ENCODE assay signal across 21 cellular contexts in the genomic region with DNA sequence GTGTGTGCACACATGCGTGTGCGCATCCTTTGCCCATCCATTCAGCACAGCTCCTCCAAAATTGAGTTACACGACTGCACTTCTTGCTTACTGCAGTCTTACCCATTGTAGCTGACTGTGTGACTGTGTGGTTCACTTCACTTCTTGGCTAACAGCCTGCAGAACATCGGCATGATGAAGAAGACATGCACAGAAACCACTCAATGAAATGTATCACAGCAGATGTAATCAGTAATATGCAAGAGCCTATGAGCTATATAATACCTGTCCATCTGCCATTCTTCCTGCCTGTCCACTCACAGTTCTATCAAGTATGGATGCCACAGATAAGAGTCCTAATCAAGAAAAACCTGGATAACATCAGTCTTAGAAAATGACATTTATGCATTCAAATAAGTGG.
"Had no signal": no experiment of that assay in that cellular context is flagged by ENCODE, and none has a peak within 500 bp of the region (broad histone marks: within the 10 kb centered on the region; RNA-seq: fewer than 3 reads in every experiment).

No MANE protein-coding gene starts in this region.

- H3K36me3 ChIP-seq: left ventricle myocardium inferior, ovary, stomach, thyroid gland, transverse colon, upper lobe of right lung, uterus had no signal

- H3K27me3 ChIP-seq: ovary, stomach, testis, thyroid gland, transverse colon, upper lobe of right lung, uterus had no signal

- H3K4me1 ChIP-seq: left ventricle myocardium inferior, testis, transverse colon, upper lobe of right lung, uterus had no signal

- H3K4me3 ChIP-seq: left ventricle myocardium inferior, lung, mucosa of descending colon, ovary, skin epidermis, stomach, testis, thyroid gland, transverse colon, upper lobe of right lung, uterus had no signal

- H3K27ac ChIP-seq: left ventricle myocardium inferior, ovary, skin epidermis, stomach, testis, thyroid gland, transverse colon, upper lobe of right lung, uterus had no signal

- DNase-seq: islet precursor cell; left ventricle myocardium inferior; midbrain; mucosa of descending colon; naive thymus-derived CD4-positive, alpha-beta T cell; ovary; right cardiac atrium; stimulated activated CD4-positive, alpha-beta T cell treated with anti-CD3 and anti-CD28 coated beads, Interleukin-12 subunit alpha, Interleukin-12 subunit beta, amount 100 ng/mL, for 4 hours; stimulated activated CD4-positive, alpha-beta T cell treated with anti-CD3 and anti-CD28 coated beads, Interleukin-15, amount 100 ng/mL, for 24 hours; stimulated activated CD4-positive, alpha-beta T cell treated with anti-CD3 and anti-CD28 coated beads, Interleukin-2, amount 100 ng/mL, for 24 hours; stimulated activated CD4-positive, alpha-beta T cell treated with anti-CD3 and anti-CD28 coated beads, Interleukin-4, amount 100 ng/mL, for 1 hour; stimulated activated naive B cell treated with anti-CD40 and anti-IgM and Interleukin-4, amounts not matched to agents 10 μg/mL and 1 μg/mL and 100 μg/mL, for 72 hours; stimulated activated naive CD8-positive, alpha-beta T cell treated with anti-CD3 and anti-CD28 coated beads, Interleukin-15, Interleukin-2, amounts not matched to agents 100 U/mL and 50 U/mL, for 24 hours; stomach; testis; thyroid gland; transverse colon; upper lobe of right lung; uterus had no signal
